ENCODE assay signal across 13 cellular contexts in genomic region chr9:136565075-136565721, GRCh38. TPM values are rescaled to one million over a fixed set of nuclear protein-coding genes. Genes with fewer than 3 reads are reported as not detected.
DNase-seq lines count a peak whose midpoint lies in the region; ATAC-seq and TF ChIP-seq lines count a peak whose summit lies in the region.
"Had no signal": no experiment of that assay in that cellular context is flagged by ENCODE, and none has a peak within 500 bp of the region (broad histone marks: within the 10 kb centered on the region; RNA-seq: fewer than 3 reads in every experiment).

No MANE protein-coding gene starts in this region.

- TF ChIP-seq POLR2A in transverse colon (IDR thresholded peaks at IDR 0.05), result no peak

- H3K27me3 Mint-ChIP-seq in activated T-cell treated with anti-CD3 and anti-CD28 coated beads, Interleukin-2, amount 50 U/mL, for 24 hours, result no peaks in the 10 kb centered on the region
- H3K27me3 Mint-ChIP-seq: T-helper 17 cell had no signal

- H3K27ac ChIP-seq in ascending aorta (peak overlapping the region; percentile 61 to 65), neutrophil (peak overlapping the region; percentile 97), transverse colon (peak overlapping the region; percentile 50 to 88 (median 65))
- H3K27ac ChIP-seq: epithelial cell of prostate had no signal

- 50 to 61% methylated on average over 4 to 27 of the region's 30 CpGs for WGBS in transverse colon (ENCODE audit: low coverage in 1 of 2), 2 donors

- H3K9me3 ChIP-seq in ascending aorta (no peaks in the 10 kb centered on the region), neutrophil (no peaks in the 10 kb centered on the region), transverse colon (no peaks in the 10 kb centered on the region)

- H3K4me3 Mint-ChIP-seq in activated T-cell treated with anti-CD3 and anti-CD28 coated beads, Interleukin-2, amount 50 U/mL, for 24 hours, result no peak overlapping the region
- H3K4me3 Mint-ChIP-seq: memory B cell, T-helper 17 cell had no signal

- TF ChIP-seq EP300 in transverse colon (IDR thresholded peaks at IDR 0.05; ENCODE audit: low read depth), result no peak

- ATAC-seq in Right ventricle myocardium superior (ENCODE audit: poor library complexity) (peak; percentile 20), HG03025 (IDR thresholded peaks at IDR 0.05; ENCODE audit: low FRiP score, unreplicated experiment) (no peak)

- no peaks in the 10 kb centered on the region for H3K36me3 ChIP-seq in ascending aorta
- H3K36me3 ChIP-seq in neutrophil, result no peaks in the 10 kb centered on the region
- no peaks in the 10 kb centered on the region for H3K36me3 ChIP-seq in transverse colon

- no peaks in the 10 kb centered on the region for H3K36me3 Mint-ChIP-seq in activated T-cell treated with anti-CD3 and anti-CD28 coated beads, Interleukin-2, amount 50 U/mL, for 24 hours (ENCODE audit: low read depth)

- H3K9me3 Mint-ChIP-seq in activated T-cell treated with anti-CD3 and anti-CD28 coated beads, Interleukin-2, amount 50 U/mL, for 24 hours, result peaks cover 2% of the 10 kb centered on the region

- H3K4me1 ChIP-seq in ascending aorta, result peaks cover 16 to 39% of the 10 kb centered on the region in 2 donors
- peaks cover 61 to 71% of the 10 kb centered on the region in 2 experiments for H3K4me1 ChIP-seq in neutrophil (ENCODE audit: control insufficient read depth in 1 of 2, insufficient read depth in 1 of 2, low read depth in 1 of 2, low read length in 1 of 2)
- peaks cover 38 to 56% (median 40%) of the 10 kb centered on the region in 4 donors for H3K4me1 ChIP-seq in transverse colon

- H3K27ac Mint-ChIP-seq in activated T-cell treated with anti-CD3 and anti-CD28 coated beads, Interleukin-2, amount 50 U/mL, for 24 hours, result no peak overlapping the region
- H3K27ac Mint-ChIP-seq: memory B cell, T-helper 17 cell had no signal

- TF ChIP-seq CTCF in ascending aorta (IDR thresholded peaks at IDR 0.05), result no peak
- TF ChIP-seq CTCF in neutrophil (IDR thresholded peaks at IDR 0.05), result no peak
- no peak for TF ChIP-seq CTCF in transverse colon (IDR thresholded peaks at IDR 0.05)

- H3K4me1 Mint-ChIP-seq in activated T-cell treated with anti-CD3 and anti-CD28 coated beads, Interleukin-2, amount 50 U/mL, for 24 hours (ENCODE audit: low read depth), result no peaks in the 10 kb centered on the region

- DNase-seq in ascending aorta (ENCODE audit: low spot score in 2 of 2), result no peak
- DNase-seq in Right ventricle myocardium superior, result peak; percentile 80
- DNase-seq in transverse colon, result no peak
- DNase-seq in NCI-H524 treated with DMSO at 0.1 percent for 48 hours (lab: John Stamatoyannopoulos, UW), result no peak
- no peak for DNase-seq in central memory CD4-positive, alpha-beta T cell
- DNase-seq in activated T-cell treated with anti-CD3 and anti-CD28 coated beads, Interleukin-2, amount 50 U/mL, for 24 hours, result no peak
- DNase-seq: NCI-H187; stimulated activated naive CD4-positive, alpha-beta T cell treated with Interleukin-2 at 50 U/mL for 16 hours; T-helper 17 cell had no signal

- in situ Hi-C loops in transverse colon (cut with MboI; ENCODE audit: low pct_ligation_motif_present in 1 of 4, low pct_unique_long_range_greater_than_20kb in 1 of 4, low sequenced_read_pairs in 3 of 4), result no loop called here

- H3K4me3 ChIP-seq in ascending aorta (no peak overlapping the region), neutrophil (ENCODE audit: low read depth in 1 of 2, low read length in 1 of 2) (peak overlapping the region; percentile 33 to 47), transverse colon (no peak overlapping the region)

- intact Hi-C loops in ascending aorta (cut with DNase I) (no loop called here), Right ventricle myocardium superior (cut with DNase I) (no loop called here), transverse colon (cut with DNase I; ENCODE audit: low total_unique reads) (no loop called here)

- H3K27me3 ChIP-seq in ascending aorta (no peaks in the 10 kb centered on the region), neutrophil (no peaks in the 10 kb centered on the region), transverse colon (no peaks in the 10 kb centered on the region)

RNA-seq across cellular contexts. Expression of gene NOTCH1, which starts 19.4 kb away (rescaled TPM):
- total RNA-seq in ascending aorta (120 TPM), Right ventricle myocardium superior (16.8 TPM), transverse colon (100 to 1,000 TPM in 2 of 4 donors, 10 to 100 TPM in 2; 48.2 to 154 (median 98.2) TPM)

Comparison
In these comparisons a context has a peak if more than half of its experiments do, and no peak if none do; other contexts are left out.
1. H3K4me3 ChIP-seq: peak in neutrophil (2 of 2); none in ascending aorta (0 of 2) and transverse colon (0 of 4).
2. Peak in every context shown above with its lines, with median percentiles within 50 percentile points of each other: H3K27ac ChIP-seq.